ENCODE assay signal across 9 cellular contexts in genomic region chr12:89949457-89950195, GRCh38.
A peak's percentile ranks its signal among the peaks of the same experiment; 100 is the strongest.
DNase-seq lines count a peak whose midpoint lies in the region; ATAC-seq and TF ChIP-seq lines count a peak whose summit lies in the region.
"Had no signal": no experiment of that assay in that cellular context is flagged by ENCODE, and none has a peak within 500 bp of the region (broad histone marks: within the 10 kb centered on the region; RNA-seq: fewer than 3 reads in every experiment).

No MANE protein-coding gene starts in this region.

- in situ Hi-C loops in KBM-7 (cut with MboI; ENCODE audit: low pct_unique_long_range_greater_than_20kb, low sequenced_read_pairs) = no loop called here

- no peak overlapping the region for H3K4me3 Mint-ChIP-seq in activated CD8-positive, alpha-beta T cell treated with anti-CD3 and anti-CD28 coated beads, Interleukin-2, amount 10 ng/mL, durations not matched to agents 7 days and 5 days

- H3K4me1 Mint-ChIP-seq in activated CD8-positive, alpha-beta T cell treated with anti-CD3 and anti-CD28 coated beads, Interleukin-2, amount 10 ng/mL, durations not matched to agents 7 days and 5 days (ENCODE audit: low read depth) = peaks cover 20% of the 10 kb centered on the region

- H3K9me3 Mint-ChIP-seq in activated CD8-positive, alpha-beta T cell treated with anti-CD3 and anti-CD28 coated beads, Interleukin-2, amount 10 ng/mL, durations not matched to agents 7 days and 5 days (ENCODE audit: insufficient read depth) = no peaks in the 10 kb centered on the region

- H3K27ac Mint-ChIP-seq in activated CD8-positive, alpha-beta T cell treated with anti-CD3 and anti-CD28 coated beads, Interleukin-2, amount 10 ng/mL, durations not matched to agents 7 days and 5 days = peak overlapping the region; percentile 2

- TF ChIP-seq CTCF in GM12875 (IDR thresholded peaks at IDR 0.05; ENCODE audit: borderline replicate concordance, insufficient read depth, low read depth, low read length) (peak; percentile 38; the same call in 1 of the 2 replicates), foreskin fibroblast (IDR thresholded peaks at IDR 0.05; ENCODE audit: low read depth, low read length) (peak; percentile 11)

- H3K36me3 Mint-ChIP-seq in activated CD8-positive, alpha-beta T cell treated with anti-CD3 and anti-CD28 coated beads, Interleukin-2, amount 10 ng/mL, durations not matched to agents 7 days and 5 days (ENCODE audit: low read depth) = no peaks in the 10 kb centered on the region

- H3K27me3 Mint-ChIP-seq in activated CD8-positive, alpha-beta T cell treated with anti-CD3 and anti-CD28 coated beads, Interleukin-2, amount 10 ng/mL, durations not matched to agents 7 days and 5 days (ENCODE audit: low read depth) = no peaks in the 10 kb centered on the region

- ATAC-seq in GM21576 (IDR thresholded peaks at IDR 0.05; ENCODE audit: unreplicated experiment) = peak; percentile 89
- ATAC-seq in activated CD8-positive, alpha-beta T cell treated with anti-CD3 and anti-CD28 coated beads, Interleukin-2, amount 10 ng/mL, durations not matched to agents 7 days and 5 days = peak; percentile 93

- DNase-seq in KBM-7 (peak; percentile 55), foreskin fibroblast (peak; percentile 35 to 62), HuH-7.5 (ENCODE audit: low spot score) (no peak), NCI-H1694 (lab: John Stamatoyannopoulos, UW) (no peak)
- DNase-seq in activated CD8-positive, alpha-beta T cell treated with anti-CD3 and anti-CD28 coated beads, Interleukin-2, amount 10 ng/mL, durations not matched to agents 7 days and 5 days = peak; percentile 69
- DNase-seq in stimulated activated CD4-positive, alpha-beta T cell treated with anti-CD3 and anti-CD28 coated beads, TNF-alpha, amount 100 ng/mL, for 1 hour (ENCODE audit: low read depth in 3 of 3, low spot score in 1 of 3) = peak in 2 of 3 donors; percentile 5 to 23

- H3K4me3 ChIP-seq in GM12875 (ENCODE audit: low read depth, low read length) (no peak overlapping the region), foreskin fibroblast (ENCODE audit: low read depth in 1 of 2, low read length in 2 of 2) (no peak overlapping the region)
- H3K4me3 ChIP-seq: adrenal gland had no signal

- POLR2A ChIA-PET in activated CD8-positive, alpha-beta T cell treated with anti-CD3 and anti-CD28 coated beads, Interleukin-2, amount 10 ng/mL, durations not matched to agents 7 days and 5 days (lab: Charles Lee) = interaction anchor here (0.7 to 1.1 kb wide), 2 partner anchors 86 to 240 kb away, joined by 4 read pairs; no protein-coding TSS in a partner anchor

- CTCF ChIA-PET in activated CD8-positive, alpha-beta T cell treated with anti-CD3 and anti-CD28 coated beads, Interleukin-2, amount 10 ng/mL, durations not matched to agents 7 days and 5 days (lab: Charles Lee) = interaction anchor here (0.7 to 2.4 kb wide), 10 partner anchors 11 to 406 kb away, joined by 3 to 12 read pairs (median 4); no protein-coding TSS in a partner anchor

Comparison
In these comparisons a context has a peak if more than half of its experiments do, and no peak if none do; other contexts are left out.
1. DNase-seq: peak in KBM-7 (single experiment), activated CD8-positive, alpha-beta T cell treated with anti-CD3 and anti-CD28 coated beads, Interleukin-2, amount 10 ng/mL, durations not matched to agents 7 days and 5 days (single experiment), foreskin fibroblast (2 of 2) and stimulated activated CD4-positive, alpha-beta T cell treated with anti-CD3 and anti-CD28 coated beads, TNF-alpha, amount 100 ng/mL, for 1 hour (2 of 3); none in HuH-7.5 (single experiment) and NCI-H1694 (single experiment).